In genomic region chr6:116253505-116254296, GRCh38 we compare ENCODE assay signal across 8 cellular contexts. TPM values are rescaled to one million over a fixed set of nuclear protein-coding genes. Genes with fewer than 3 reads are reported as not detected.
A peak's percentile ranks its signal among the peaks of the same experiment; 100 is the strongest.
DNase-seq lines count a peak whose midpoint lies in the region; ATAC-seq, FAIRE-seq and TF ChIP-seq lines count a peak whose summit lies in the region.

TSPYL4 (minus strand) TSS chr6:116254075; CDS start chr6:116254008, 67 bp downstream.

- peak; percentile 99 for ATAC-seq in HG03432 (IDR thresholded peaks at IDR 0.05; ENCODE audit: unreplicated experiment)

- peak within 1 kb of the TSS; percentile 87 for H3K4me2 ChIP-seq in keratinocyte (ENCODE audit: control insufficient read depth, extremely low read depth, insufficient read depth, low read depth, low read length)

- DNase-seq in Ammon's horn (ENCODE audit: low spot score) (peak; percentile 99), GM19238 (ENCODE audit: insufficient read length, low spot score) (peak; percentile 80), NCI-H460 (ENCODE audit: extremely low read depth, low read depth) (peak; percentile 90), cerebellum (ENCODE audit: low spot score) (peak; percentile 94), keratinocyte (ENCODE audit: low read depth, low spot score) (peak; percentile 70)
- peak; percentile 85 for DNase-seq in activated CD4-positive, CD25-positive, alpha-beta regulatory T cell treated with anti-CD3 and anti-CD28 coated beads, Interleukin-2, amount 50 U/mL, for 72 hours
- DNase-seq in stimulated activated CD4-positive, alpha-beta T cell treated with anti-CD3 and anti-CD28 coated beads, Interleukin-12 subunit alpha, Interleukin-12 subunit beta, amount 100 ng/mL, for 48 hours (ENCODE audit: low read depth in 2 of 3, low spot score in 1 of 3) = peak; percentile 78 to 86 (median 80)

- H3K36me3 ChIP-seq in keratinocyte (ENCODE audit: control insufficient read depth in 2 of 2, extremely low read depth in 1 of 2, insufficient read depth in 2 of 2, low read length in 2 of 2) = peaks cover 0 to 17% of the 10 kb centered on the region in 2 experiments

- H3K9me1 ChIP-seq in keratinocyte (ENCODE audit: control insufficient read depth, extremely low read depth, insufficient read depth, low read length) = peaks cover 4% of the 10 kb centered on the region

- H3K4me3 ChIP-seq in keratinocyte (ENCODE audit: control insufficient read depth in 2 of 3, extremely low read depth in 1 of 3, insufficient read depth in 2 of 3, low read depth in 1 of 3, low read length in 3 of 3) = peak within 1 kb of the TSS; percentile 61 to 89 (median 84)

- H3K4me1 ChIP-seq in keratinocyte (ENCODE audit: control insufficient read depth, extremely low read depth, insufficient read depth, low read length) = peaks cover 37% of the 10 kb centered on the region

- dilution Hi-C loops in keratinocyte (cut with MboI; ENCODE audit: extremely low pct_ligation_motif_present, low sequenced_read_pairs) = no loop called here

- peak within 1 kb of the TSS; percentile 93 for H3K27ac ChIP-seq in keratinocyte (ENCODE audit: control insufficient read depth, insufficient read depth, low read length)

- peak; percentile 85 for FAIRE-seq in keratinocyte (lab: Jason Lieb, UNC)

- no peaks in the 10 kb centered on the region for H3K9me3 ChIP-seq in keratinocyte (ENCODE audit: control insufficient read depth, low read depth, low read length)

- H2AFZ ChIP-seq in keratinocyte (ENCODE audit: control insufficient read depth, low read length) = peak within 1 kb of the TSS; percentile 85

- no peaks in the 10 kb centered on the region for H3K27me3 ChIP-seq in keratinocyte (ENCODE audit: control insufficient read depth, extremely low read depth, insufficient read depth, low read length)

- H3K79me2 ChIP-seq in keratinocyte (ENCODE audit: control insufficient read depth, insufficient read depth, low read length) = peaks cover 40% of the 10 kb centered on the region

- H4K20me1 ChIP-seq in keratinocyte (ENCODE audit: control insufficient read depth, extremely low read depth, insufficient read depth, low read length) = peaks cover 3% of the 10 kb centered on the region

- no peak for TF ChIP-seq CTCF in keratinocyte (optimal IDR thresholded peaks at IDR 0.05 in 1 of 3, IDR thresholded peaks at IDR 0.05 in 1 of 3, conservative IDR thresholded peaks at IDR 0.05 in 1 of 3; ENCODE audit: extremely low read depth in 1 of 3, insufficient read depth in 2 of 3, low read length in 3 of 3)

- peak within 1 kb of the TSS; percentile 85 for H3K9ac ChIP-seq in keratinocyte (ENCODE audit: control insufficient read depth, extremely low read depth, insufficient read depth, low read length)

RNA-seq across cellular contexts. Expression of gene TSPYL4, which starts in this region (rescaled TPM):
- total RNA-seq in NCI-H460 (2014; rRNA removed; shearing (Covaris generic)) = 7.6 and 9.7 TPM in 2 replicates
- 17.9 and 20.0 TPM in 2 replicates for polyA plus RNA-seq in NCI-H460 (2014; cell fraction: nucleus; rRNA removed)
- total RNA-seq in cerebellum = 59.5 TPM
- 6.2 to 8.3 TPM (median 8.1 TPM) in 3 replicates for polyA plus RNA-seq in keratinocyte
- polyA plus RNA-seq in keratinocyte (2011; ENCODE audit: low read depth) = 1.3 TPM
- 2.7 and 3.9 TPM in 2 replicates for polyA plus RNA-seq in keratinocyte (2011; cell fraction: cytosol; rRNA removed)
- polyA plus RNA-seq in keratinocyte (2011; cell fraction: nucleus; rRNA removed) = 22.1 and 23.0 TPM in 2 replicates
- 4.9 and 7.5 TPM in 2 replicates for polyA plus RNA-seq in keratinocyte (2012; ENCODE audit: low replicate concordance)
- polyA minus RNA-seq in keratinocyte = 3.6 to 9.1 TPM (median 7.6 TPM) in 3 replicates
- 3.5 TPM for polyA minus RNA-seq in keratinocyte (2011; cell fraction: cytosol; rRNA and poly(A)+ RNA removed)
- polyA minus RNA-seq in keratinocyte (2011; cell fraction: nucleus; rRNA and poly(A)+ RNA removed) = 4.2 and 5.7 TPM in 2 replicates

Comparison
In these comparisons a context has a peak if more than half of its experiments do, and no peak if none do; other contexts are left out.
1. Peak in every context shown above with its lines: DNase-seq, ATAC-seq, H3K4me3 ChIP-seq and H3K27ac ChIP-seq.